13 cellular contexts compared by ENCODE assay signal in the genomic region with DNA sequence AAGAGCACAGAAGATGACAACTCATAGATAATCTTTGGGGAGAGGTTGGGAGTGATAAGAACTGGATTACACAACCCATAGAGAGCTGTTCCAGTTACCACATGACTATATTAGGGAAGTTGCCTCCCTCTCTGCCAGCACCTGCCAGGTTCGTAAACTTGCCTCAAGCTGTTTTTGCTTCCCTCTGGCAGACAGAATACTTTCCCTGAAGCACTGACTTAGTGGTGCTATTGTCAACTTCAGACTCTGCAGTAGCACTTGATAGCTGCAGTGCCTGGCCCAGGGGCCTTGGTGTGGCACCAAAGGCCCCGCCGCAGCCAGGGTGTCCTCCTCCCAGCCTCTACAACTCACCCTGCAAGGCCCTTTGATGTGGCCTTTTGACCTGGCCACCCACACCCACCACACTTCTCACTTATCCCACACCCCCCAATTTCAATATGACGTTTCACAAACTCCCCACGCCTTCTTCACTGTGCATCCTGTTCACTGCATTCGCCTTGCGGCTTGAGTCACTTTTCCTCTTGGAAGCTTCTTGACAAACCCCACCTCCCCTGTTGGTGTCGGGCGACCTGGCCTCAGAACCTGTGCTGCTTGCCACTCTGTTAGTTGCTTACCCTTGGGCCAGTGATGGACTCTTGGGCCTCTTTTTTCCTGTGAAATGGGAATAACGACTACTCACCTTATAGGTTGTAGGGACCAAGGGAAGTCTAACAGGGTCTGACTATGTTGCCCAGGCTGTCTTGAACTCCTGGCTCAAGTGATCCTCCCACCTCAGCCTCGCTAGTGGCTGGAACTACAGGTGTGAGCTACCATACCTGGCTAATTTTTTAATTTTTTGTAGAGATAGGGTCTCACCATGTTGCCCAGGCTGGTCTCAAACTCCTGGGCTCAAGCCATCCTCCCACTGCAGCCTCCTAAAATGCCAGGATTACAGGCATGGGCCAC. TPM values are rescaled to one million over a fixed set of nuclear protein-coding genes. Genes with fewer than 3 reads are reported as not detected.
DNase-seq lines count a peak whose midpoint lies in the region; ATAC-seq lines count a peak whose summit lies in the region.
"Had no signal": no experiment of that assay in that cellular context is flagged by ENCODE, and none has a peak within 500 bp of the region (broad histone marks: within the 10 kb centered on the region; RNA-seq: fewer than 3 reads in every experiment).

No MANE protein-coding gene starts in this region.

- no peaks in the 10 kb centered on the region for H3K9me3 Mint-ChIP-seq in activated T-helper 1 cell treated with anti-CD3 and anti-CD28 coated beads, Interleukin-12 subunit alpha, Interleukin-12 subunit beta, Interleukin-2, Interleukin-4 antibody, amounts not matched to agents 30 ng/mL and 10 ng/mL and 1 ng/mL, durations not matched to agents 14 hours and 24 hours and 36 hours
- H3K9me3 Mint-ChIP-seq: type B pancreatic cell had no signal

- H3K36me3 ChIP-seq in SJCRH30, result no peaks in the 10 kb centered on the region
- H3K36me3 ChIP-seq in iPS-18a (ENCODE audit: control insufficient read depth, low read depth, low read length), result no peaks in the 10 kb centered on the region
- H3K36me3 ChIP-seq: BLaER1 treated with 17β-estradiol and CSF1 and Interleukin-3, amounts not matched to agents 10 nM and 100 nM; heart left ventricle had no signal

- no peaks in the 10 kb centered on the region for H3K36me3 Mint-ChIP-seq in activated T-helper 1 cell treated with anti-CD3 and anti-CD28 coated beads, Interleukin-12 subunit alpha, Interleukin-12 subunit beta, Interleukin-2, Interleukin-4 antibody, amounts not matched to agents 30 ng/mL and 10 ng/mL and 1 ng/mL, durations not matched to agents 14 hours and 24 hours and 36 hours (ENCODE audit: low read depth)
- H3K36me3 Mint-ChIP-seq: type B pancreatic cell had no signal

- no peaks in the 10 kb centered on the region for H3K9me3 ChIP-seq in SJCRH30 (replicated peaks)
- no peaks in the 10 kb centered on the region for H3K9me3 ChIP-seq in iPS-18a (ENCODE audit: control insufficient read depth, low read depth, low read length)
- H3K9me3 ChIP-seq: BLaER1 treated with 17β-estradiol and CSF1 and Interleukin-3, amounts not matched to agents 10 nM and 100 nM; heart left ventricle had no signal

- ATAC-seq in HG02798 (IDR thresholded peaks at IDR 0.05; ENCODE audit: poor library complexity, unreplicated experiment) (no peak), esophagus mucosa (no peak)

- no peak overlapping the region for H3K27ac Mint-ChIP-seq in activated T-helper 1 cell treated with anti-CD3 and anti-CD28 coated beads, Interleukin-12 subunit alpha, Interleukin-12 subunit beta, Interleukin-2, Interleukin-4 antibody, amounts not matched to agents 30 ng/mL and 10 ng/mL and 1 ng/mL, durations not matched to agents 14 hours and 24 hours and 36 hours
- H3K27ac Mint-ChIP-seq: type B pancreatic cell had no signal

- H3K9ac ChIP-seq in iPS-18a (ENCODE audit: low read length), result peak overlapping the region; percentile 35
- H3K9ac ChIP-seq: BLaER1 treated with 17β-estradiol and CSF1 and Interleukin-3, amounts not matched to agents 10 nM and 100 nM had no signal

- intact Hi-C loops in activated T-helper 1 cell treated with anti-CD3 and anti-CD28 coated beads, Interleukin-12 subunit alpha, Interleukin-12 subunit beta, Interleukin-2, Interleukin-4 antibody, amounts not matched to agents 30 ng/mL and 10 ng/mL and 1 ng/mL, durations not matched to agents 14 hours and 24 hours and 36 hours (cut with micrococcal nuclease), result no loop called here

- no peak overlapping the region for H3K4me3 ChIP-seq in SJCRH30
- no peak overlapping the region for H3K4me3 ChIP-seq in iPS-18a (ENCODE audit: low read length)
- H3K4me3 ChIP-seq: BLaER1 treated with 17β-estradiol and CSF1 and Interleukin-3, amounts not matched to agents 10 nM and 100 nM; heart left ventricle had no signal

- in situ Hi-C loops in KBM-7 (cut with MboI; ENCODE audit: low pct_unique_long_range_greater_than_20kb, low sequenced_read_pairs), result no loop called here

- H3K4me1 ChIP-seq in SJCRH30 (peaks cover 71% of the 10 kb centered on the region), iPS-18a (ENCODE audit: control insufficient read depth, low read depth, low read length) (peaks cover 58% of the 10 kb centered on the region)

- H3K27me3 ChIP-seq in SJCRH30 (no peaks in the 10 kb centered on the region), iPS-18a (ENCODE audit: control insufficient read depth, insufficient read depth, low read length) (no peaks in the 10 kb centered on the region)
- H3K27me3 ChIP-seq: BLaER1 treated with 17β-estradiol and CSF1 and Interleukin-3, amounts not matched to agents 10 nM and 100 nM; heart left ventricle had no signal

- no peak overlapping the region for H3K4me3 Mint-ChIP-seq in activated T-helper 1 cell treated with anti-CD3 and anti-CD28 coated beads, Interleukin-12 subunit alpha, Interleukin-12 subunit beta, Interleukin-2, Interleukin-4 antibody, amounts not matched to agents 30 ng/mL and 10 ng/mL and 1 ng/mL, durations not matched to agents 14 hours and 24 hours and 36 hours

- H3K27me3 Mint-ChIP-seq in activated T-helper 1 cell treated with anti-CD3 and anti-CD28 coated beads, Interleukin-12 subunit alpha, Interleukin-12 subunit beta, Interleukin-2, Interleukin-4 antibody, amounts not matched to agents 30 ng/mL and 10 ng/mL and 1 ng/mL, durations not matched to agents 14 hours and 24 hours and 36 hours (ENCODE audit: insufficient read depth), result peaks cover 23% of the 10 kb centered on the region

- DNase-seq in AML-193 (lab: John Stamatoyannopoulos, UW) (peak; percentile 21 to 29), KBM-7 (peak; percentile 31), SJCRH30 (peak; percentile 53 to 79), NCI-H748 treated with DMSO at 0.1 percent for 48 hours (lab: John Stamatoyannopoulos, UW) (no peak)
- no peak for DNase-seq in activated T-helper 1 cell treated with anti-CD3 and anti-CD28 coated beads, Interleukin-12 subunit alpha, Interleukin-12 subunit beta, Interleukin-2, Interleukin-4 antibody, amounts not matched to agents 30 ng/mL and 10 ng/mL and 1 ng/mL, durations not matched to agents 14 hours and 24 hours and 36 hours (ENCODE audit: low spot score)
- DNase-seq: heart left ventricle, NCI-H1092 treated with DMSO at 0.1 percent for 48 hours, SW 1271 had no signal

- H3K4me1 Mint-ChIP-seq in activated T-helper 1 cell treated with anti-CD3 and anti-CD28 coated beads, Interleukin-12 subunit alpha, Interleukin-12 subunit beta, Interleukin-2, Interleukin-4 antibody, amounts not matched to agents 30 ng/mL and 10 ng/mL and 1 ng/mL, durations not matched to agents 14 hours and 24 hours and 36 hours (ENCODE audit: low read depth), result no peaks in the 10 kb centered on the region

- H3K27ac ChIP-seq in SJCRH30 (peak overlapping the region; percentile 95), iPS-18a (ENCODE audit: low read length) (peak overlapping the region; percentile 93)
- H3K27ac ChIP-seq: BLaER1 treated with 17β-estradiol and CSF1 and Interleukin-3, amounts not matched to agents 10 nM and 100 nM; heart left ventricle had no signal

RNA-seq across cellular contexts. Expression of gene PODXL, which starts 50.2 kb away (rescaled TPM):
- 71.1 and 78.1 TPM in 2 replicates for total RNA-seq in SJCRH30 (2014; rRNA removed; shearing (Covaris generic))
- total RNA-seq in esophagus mucosa, result 8.3 TPM
- total RNA-seq in activated T-helper 1 cell treated with anti-CD3 and anti-CD28 coated beads, Interleukin-12 subunit alpha, Interleukin-12 subunit beta, Interleukin-2, Interleukin-4 antibody, amounts not matched to agents 30 ng/mL and 10 ng/mL and 1 ng/mL, durations not matched to agents 14 hours and 24 hours and 36 hours, result 0.75 and 1.3 TPM in 2 replicates

Comparison
In these comparisons a context has a peak if more than half of its experiments do, and no peak if none do; other contexts are left out.
1. DNase-seq: peak in AML-193 (2 of 2), KBM-7 (single experiment) and SJCRH30 (2 of 2); none in NCI-H748 treated with DMSO at 0.1 percent for 48 hours (single experiment) and activated T-helper 1 cell treated with anti-CD3 and anti-CD28 coated beads, Interleukin-12 subunit alpha, Interleukin-12 subunit beta, Interleukin-2, Interleukin-4 antibody, amounts not matched to agents 30 ng/mL and 10 ng/mL and 1 ng/mL, durations not matched to agents 14 hours and 24 hours and 36 hours (single experiment).